ENCODE assay signal across 10 cellular contexts in the genomic region with DNA sequence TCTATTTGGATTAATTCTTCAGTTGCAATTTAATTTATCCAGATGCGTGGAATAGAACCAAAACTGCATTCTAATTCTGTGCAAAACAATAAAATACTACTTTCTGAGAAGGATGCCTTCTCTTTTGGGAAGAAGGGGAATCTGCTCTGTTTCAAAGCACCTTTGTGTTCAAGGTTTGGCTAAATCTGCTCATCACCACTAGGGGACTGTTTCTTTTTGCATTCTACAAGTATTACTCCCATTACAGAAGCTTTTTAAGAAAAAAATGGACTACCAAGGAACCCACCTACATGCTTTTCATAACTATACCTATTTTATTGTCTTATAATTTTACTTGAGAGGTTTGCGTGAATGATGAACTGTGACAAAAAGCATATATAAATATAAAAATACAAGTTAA. TPM values are rescaled to one million over a fixed set of nuclear protein-coding genes. Genes with fewer than 3 reads are reported as not detected.
DNase-seq lines count a peak whose midpoint lies in the region; ATAC-seq and TF ChIP-seq lines count a peak whose summit lies in the region.
"Had no signal": no experiment of that assay in that cellular context is flagged by ENCODE, and none has a peak within 500 bp of the region (broad histone marks: within the 10 kb centered on the region; RNA-seq: fewer than 3 reads in every experiment).

No MANE protein-coding gene starts in this region.

- H4K20me1 ChIP-seq in DOHH2 (ENCODE audit: control insufficient read depth, insufficient read depth, low read depth, low read length), result 0 out of 2 replicates have a peak, but pooled peaks cover 5% of the 10 kb centered on the region
- H4K20me1 ChIP-seq in PC-3 (ENCODE audit: low read length), result peaks cover 37% of the 10 kb centered on the region

- H3K4me3 ChIP-seq in A673 (ENCODE audit: low read depth, low read length, poor library complexity, severe bottlenecking) (no peak overlapping the region), DOHH2 (ENCODE audit: low read length) (no peak overlapping the region), PC-3 (ENCODE audit: low read length) (no peak overlapping the region), fibroblast of mammary gland (ENCODE audit: control insufficient read depth, low read depth, low read length) (no peak overlapping the region)

- DNase-seq in A673 (ENCODE audit: low spot score) (peak; percentile 30), PC-3 (peak; percentile 32), fibroblast of mammary gland (ENCODE audit: low read depth) (no peak), cerebellum (ENCODE audit: low spot score) (no peak)
- DNase-seq: cortex of kidney, NCI-H1048 had no signal

- no peak overlapping the region for H2AFZ ChIP-seq in PC-3 (ENCODE audit: low read length)

- no peak overlapping the region for H3K9ac ChIP-seq in PC-3 (ENCODE audit: low read length)

- intact Hi-C loops in A673 (cut with micrococcal nuclease; ENCODE audit: unreplicated experiment), result no loop called here
- intact Hi-C loops in PC-3 (cut with micrococcal nuclease), result no loop called here

- H3F3A ChIP-seq in DOHH2 (ENCODE audit: control insufficient read depth, insufficient read depth) (no peaks in the 10 kb centered on the region), PC-3 (ENCODE audit: low read length, unreplicated experiment) (no peaks in the 10 kb centered on the region)

- H3K9me3 ChIP-seq in A673 (ENCODE audit: low read depth, low read length, poor library complexity, severe bottlenecking), result no peaks in the 10 kb centered on the region
- H3K9me3 ChIP-seq in DOHH2 (ENCODE audit: control insufficient read depth, insufficient read depth, low read length), result no peaks in the 10 kb centered on the region
- no peaks in the 10 kb centered on the region for H3K9me3 ChIP-seq in PC-3 (ENCODE audit: low read length)

- CTCF ChIA-PET in A673 (lab: Charles Lee), result no interaction called here
- CTCF ChIA-PET in PC-3 (lab: Charles Lee), result no interaction called here

- POLR2A ChIA-PET in A673 (lab: Charles Lee; ENCODE audit: low non-redundant PET), result no interaction called here
- POLR2A ChIA-PET in PC-3 (lab: Charles Lee; ENCODE audit: unreplicated experiment), result no interaction called here

- H3K27me3 ChIP-seq in A673 (replicated peaks; ENCODE audit: insufficient read depth, low read depth, low read length, poor library complexity) (no peaks in the 10 kb centered on the region), DOHH2 (ENCODE audit: control insufficient read depth, low read length) (no peaks in the 10 kb centered on the region), PC-3 (ENCODE audit: low read length) (no peaks in the 10 kb centered on the region)

- H3K4me2 ChIP-seq in DOHH2 (ENCODE audit: low read length) (no peak overlapping the region), PC-3 (ENCODE audit: low read length) (no peak overlapping the region)

- BruUV-seq in A673 (replicated peaks; lab: Mats Ljungman, UMichigan) (no TSS peak), PC-3 (replicated peaks; lab: Mats Ljungman, UMichigan) (no TSS peak)

- no peak for ATAC-seq in PC-3
- no peak for ATAC-seq in HG03039 (IDR thresholded peaks at IDR 0.05; ENCODE audit: unreplicated experiment)
- no peak for ATAC-seq in HG02885 (IDR thresholded peaks at IDR 0.05; ENCODE audit: poor library complexity, unreplicated experiment)
- ATAC-seq in HG03095 (IDR thresholded peaks at IDR 0.05; ENCODE audit: unreplicated experiment), result no peak

- peaks cover 96% of the 10 kb centered on the region for H3K79me2 ChIP-seq in DOHH2 (ENCODE audit: control insufficient read depth, low read length)
- H3K79me2 ChIP-seq in PC-3 (ENCODE audit: low read length), result peaks cover 99% of the 10 kb centered on the region

- no peak overlapping the region for H3K27ac ChIP-seq in A673 (ENCODE audit: low read depth, low read length, poor library complexity, severe bottlenecking)
- H3K27ac ChIP-seq in DOHH2 (ENCODE audit: low read depth, low read length), result no peak overlapping the region
- no peak overlapping the region for H3K27ac ChIP-seq in PC-3 (ENCODE audit: low read length)

- peak; percentile 57 for TF ChIP-seq CTCF in A673 (conservative IDR thresholded peaks at IDR 0.05; ENCODE audit: low read depth, low read length)
- peak; percentile 41 for TF ChIP-seq CTCF in DOHH2 (IDR thresholded peaks at IDR 0.05; ENCODE audit: low read depth, low read length, poor library complexity, severe bottlenecking)
- peak; percentile 63 for TF ChIP-seq CTCF in PC-3 (conservative IDR thresholded peaks at IDR 0.05; ENCODE audit: low read depth, low read length)
- TF ChIP-seq CTCF in fibroblast of mammary gland (conservative IDR thresholded peaks at IDR 0.05; ENCODE audit: control insufficient read depth, insufficient read depth, low read depth, low read length), result peak; percentile 42

- H3K36me3 ChIP-seq in A673 (ENCODE audit: insufficient read depth, low read length, poor library complexity, severe bottlenecking) (peaks cover 13% of the 10 kb centered on the region), DOHH2 (ENCODE audit: control insufficient read depth, low read length) (peaks cover 53% of the 10 kb centered on the region), PC-3 (ENCODE audit: low read depth, low read length) (peaks cover 37% of the 10 kb centered on the region)

- H3K9me2 ChIP-seq in DOHH2 (replicated peaks; ENCODE audit: control insufficient read depth, low read length) (no peaks in the 10 kb centered on the region), PC-3 (replicated peaks; ENCODE audit: low read length) (no peaks in the 10 kb centered on the region)

- H3K4me1 ChIP-seq in A673 (ENCODE audit: insufficient read depth, low read length, poor library complexity, severe bottlenecking) (peaks cover 12% of the 10 kb centered on the region), DOHH2 (ENCODE audit: control insufficient read depth, low read length) (peaks cover 12% of the 10 kb centered on the region), PC-3 (ENCODE audit: insufficient read depth, low read length) (no peaks in the 10 kb centered on the region)

RNA-seq across cellular contexts. Expression of gene MRPS6, which starts 18.2 kb away (rescaled TPM):
- total RNA-seq in A673 (2021), result 99.7 and 115 TPM in 2 replicates
- total RNA-seq in PC-3 (2014; rRNA removed), result 32.8 and 35.0 TPM in 2 replicates
- 21.9 TPM for total RNA-seq in cerebellum

RNA-seq across cellular contexts. Expression of gene SLC5A3, which starts 18.2 kb away (rescaled TPM):
- total RNA-seq in A673 (2021) (18.4 and 20.5 TPM in 2 replicates), PC-3 (2014; rRNA removed) (13.4 and 13.8 TPM in 2 replicates), cerebellum (67.6 TPM)

Comparison
In these comparisons a context has a peak if more than half of its experiments do, and no peak if none do; other contexts are left out.
1. DNase-seq: peak in A673 (single experiment) and PC-3 (single experiment); none in fibroblast of mammary gland (single experiment) and cerebellum (single experiment).
2. Peak in every context shown above with its lines, with median percentiles within 50 percentile points of each other: CTCF ChIP-seq.